ENCODE assay signal across 24 cellular contexts in genomic region chr19:39543477-39543857, GRCh38. TPM values are rescaled to one million over a fixed set of nuclear protein-coding genes. Genes with fewer than 3 reads are reported as not detected.
A peak's percentile ranks its signal among the peaks of the same experiment; 100 is the strongest.
DNase-seq lines count a peak whose midpoint lies in the region; ATAC-seq, FAIRE-seq and TF ChIP-seq lines count a peak whose summit lies in the region.
"Had no signal": no experiment of that assay in that cellular context is flagged by ENCODE, and none has a peak within 500 bp of the region (broad histone marks: within the 10 kb centered on the region; RNA-seq: fewer than 3 reads in every experiment).

No MANE protein-coding gene starts in this region.

- H2BK120ac ChIP-seq in trophoblast cell (ENCODE audit: insufficient read depth, low read length, poor library complexity): no peak overlapping the region

- POLR2A ChIA-PET in activated CD4-positive, alpha-beta T cell treated with anti-CD3 and anti-CD28 coated beads for 36 hours (lab: Charles Lee): interaction anchor here (1.0 kb wide), 1 partner anchor 108 kb away, joined by 4 read pairs; the partner anchor contains the start of gene RPS16
- POLR2A ChIA-PET in activated CD4-positive, alpha-beta T cell treated with anti-CD3 and anti-CD28 coated beads, Interleukin-2, amount 10 ng/mL, durations not matched to agents 7 days and 5 days (lab: Charles Lee): no interaction called here
- POLR2A ChIA-PET in MCF 10A (lab: Yijun Ruan, JAX): interaction anchor here (1.9 kb wide), 1 partner anchor 108 kb away, joined by 5 read pairs; the partner anchor contains the start of gene RPS16
- POLR2A ChIA-PET in PC-3 (lab: Charles Lee; ENCODE audit: unreplicated experiment): no interaction called here

- dilution Hi-C loops in mammary epithelial cell (cut with HindIII; ENCODE audit: low sequenced_read_pairs): loop anchor here (5.0 to 10.0 kb wide), 2 partner anchors 41 to 149 kb away; partner anchors contain the start of genes MED29 and PAF1

- no peak overlapping the region for H3K18ac ChIP-seq in trophoblast cell (ENCODE audit: low read length)

- H3K4me2 ChIP-seq in mammary epithelial cell (ENCODE audit: insufficient read depth, low read depth, low read length) (no peak overlapping the region), trophoblast cell (ENCODE audit: low read length) (no peak overlapping the region), PC-3 (ENCODE audit: low read length) (no peak overlapping the region)
- H3K4me2 ChIP-seq: PC-9 had no signal

- H4K8ac ChIP-seq in trophoblast cell (ENCODE audit: low read depth, low read length): no peak overlapping the region

- H3K9ac ChIP-seq in mammary epithelial cell (ENCODE audit: insufficient read depth, low read length) (no peak overlapping the region), trophoblast cell (ENCODE audit: low read length) (no peak overlapping the region), PC-3 (ENCODE audit: low read length) (no peak overlapping the region), kidney (ENCODE audit: low read length in 2 of 2) (no peak overlapping the region)

- H3K79me1 ChIP-seq in trophoblast cell (ENCODE audit: low read length): peaks cover 5% of the 10 kb centered on the region

- H2BK12ac ChIP-seq in trophoblast cell (ENCODE audit: low read length): no peak overlapping the region

- peaks cover 15% of the 10 kb centered on the region for H3K79me2 ChIP-seq in mammary epithelial cell (ENCODE audit: insufficient read depth, low read length)
- H3K79me2 ChIP-seq in trophoblast cell (ENCODE audit: control insufficient read depth, insufficient read depth, low read length, poor library complexity): peaks cover 2% of the 10 kb centered on the region
- H3K79me2 ChIP-seq in PC-3 (ENCODE audit: low read length): peaks cover 11% of the 10 kb centered on the region

- H3K4me1 Mint-ChIP-seq in activated CD4-positive, alpha-beta T cell treated with anti-CD3 and anti-CD28 coated beads for 36 hours: peaks cover 53% of the 10 kb centered on the region
- H3K4me1 Mint-ChIP-seq in activated CD4-positive, alpha-beta T cell treated with anti-CD3 and anti-CD28 coated beads, Interleukin-2, amount 10 ng/mL, durations not matched to agents 7 days and 5 days: peaks cover 65% of the 10 kb centered on the region
- peaks cover 8% of the 10 kb centered on the region for H3K4me1 Mint-ChIP-seq in MCF 10A (ENCODE audit: insufficient read depth, unreplicated experiment)

- H3K36me3 ChIP-seq in mammary epithelial cell (ENCODE audit: insufficient read depth, low read length) (no peaks in the 10 kb centered on the region), trophoblast cell (ENCODE audit: control insufficient read depth in 1 of 2, insufficient read depth in 2 of 2, low read length in 2 of 2) (no peaks in the 10 kb centered on the region), PC-3 (ENCODE audit: low read depth, low read length) (no peaks in the 10 kb centered on the region), kidney (ENCODE audit: control insufficient read depth in 1 of 2, insufficient read depth in 2 of 2, low read length in 2 of 2) (no peaks in the 10 kb centered on the region)

- H3K4me3 ChIP-seq in mammary epithelial cell (replicated peaks in 1 of 3; ENCODE audit: insufficient read depth in 1 of 3, low read depth in 2 of 3, low read length in 3 of 3) (no peak overlapping the region), trophoblast cell (ENCODE audit: low read depth, low read length) (no peak overlapping the region), PC-3 (ENCODE audit: low read length) (no peak overlapping the region), kidney (ENCODE audit: low read length in 2 of 2) (no peak overlapping the region)
- H3K4me3 ChIP-seq: PC-9 had no signal

- peaks cover under 1% of the 10 kb centered on the region for H3K36me3 Mint-ChIP-seq in activated CD4-positive, alpha-beta T cell treated with anti-CD3 and anti-CD28 coated beads for 36 hours (ENCODE audit: low read depth)
- H3K36me3 Mint-ChIP-seq in activated CD4-positive, alpha-beta T cell treated with anti-CD3 and anti-CD28 coated beads, Interleukin-2, amount 10 ng/mL, durations not matched to agents 7 days and 5 days (ENCODE audit: low read depth): peaks cover under 1% of the 10 kb centered on the region
- peaks cover under 1% of the 10 kb centered on the region for H3K36me3 Mint-ChIP-seq in MCF 10A (ENCODE audit: insufficient read depth, unreplicated experiment)

- 0% methylated on average over 1 of the region's 3 CpGs for whole genome bisulfite sequencing in mammary epithelial cell (ENCODE audit: low coverage, missing lambda C conversion rate)
- WGBS in trophoblast cell (ENCODE audit: extremely low coverage, insufficient coverage, insufficient read length): no CpG with 5 or more reads among the region's 3 CpGs

- in situ Hi-C loops in mammary epithelial cell (cut with MboI; ENCODE audit: low sequenced_read_pairs in 2 of 2): no loop called here

- no peak overlapping the region for H4K12ac ChIP-seq in trophoblast cell (ENCODE audit: low read depth, low read length)

- no peaks in the 10 kb centered on the region for H3K9me3 Mint-ChIP-seq in activated CD4-positive, alpha-beta T cell treated with anti-CD3 and anti-CD28 coated beads for 36 hours (ENCODE audit: low read depth)
- peaks cover 2% of the 10 kb centered on the region for H3K9me3 Mint-ChIP-seq in activated CD4-positive, alpha-beta T cell treated with anti-CD3 and anti-CD28 coated beads, Interleukin-2, amount 10 ng/mL, durations not matched to agents 7 days and 5 days
- H3K9me3 Mint-ChIP-seq in MCF 10A (ENCODE audit: unreplicated experiment): no peaks in the 10 kb centered on the region
- H3K9me3 Mint-ChIP-seq: H9 had no signal

- CTCF ChIA-PET in activated CD4-positive, alpha-beta T cell treated with anti-CD3 and anti-CD28 coated beads for 36 hours (lab: Charles Lee): interaction anchor here (1.2 to 3.7 kb wide), 6 partner anchors 8 to 129 kb away, joined by 3 to 25 read pairs (median 7); no protein-coding TSS in a partner anchor
- CTCF ChIA-PET in activated CD4-positive, alpha-beta T cell treated with anti-CD3 and anti-CD28 coated beads, Interleukin-2, amount 10 ng/mL, durations not matched to agents 7 days and 5 days (lab: Charles Lee): interaction anchor here (0.7 to 1.2 kb wide), 2 partner anchors 12 to 180 kb away, joined by 3 to 8 read pairs; no protein-coding TSS in a partner anchor
- CTCF ChIA-PET in mammary epithelial cell (lab: Charles Lee; ENCODE audit: low non-redundant PET): no interaction called here
- CTCF ChIA-PET in MCF 10A (lab: Yijun Ruan, JAX): interaction anchor here (1.8 to 4.9 kb wide), 2 partner anchors 103 to 129 kb away, joined by 10 to 44 read pairs; no protein-coding TSS in a partner anchor
- CTCF ChIA-PET in PC-3 (lab: Charles Lee): no interaction called here

- no peak overlapping the region for H3K14ac ChIP-seq in trophoblast cell (ENCODE audit: low read length)

- no peaks in the 10 kb centered on the region for H3K9me2 ChIP-seq in PC-3 (replicated peaks; ENCODE audit: low read length)

- no peaks in the 10 kb centered on the region for H3K27me3 Mint-ChIP-seq in activated CD4-positive, alpha-beta T cell treated with anti-CD3 and anti-CD28 coated beads for 36 hours
- H3K27me3 Mint-ChIP-seq in activated CD4-positive, alpha-beta T cell treated with anti-CD3 and anti-CD28 coated beads, Interleukin-2, amount 10 ng/mL, durations not matched to agents 7 days and 5 days: no peaks in the 10 kb centered on the region
- H3K27me3 Mint-ChIP-seq in MCF 10A (ENCODE audit: insufficient read depth, unreplicated experiment): no peaks in the 10 kb centered on the region

- H3K4me1 ChIP-seq in mammary epithelial cell (ENCODE audit: insufficient read depth, low read length) (peaks cover 33% of the 10 kb centered on the region), trophoblast cell (ENCODE audit: control insufficient read depth in 1 of 2, insufficient read depth in 2 of 2, low read length in 2 of 2) (no peaks in the 10 kb centered on the region), PC-3 (ENCODE audit: insufficient read depth, low read length) (peaks cover 11% of the 10 kb centered on the region), kidney (ENCODE audit: control insufficient read depth in 1 of 2, insufficient read depth in 1 of 2, low read depth in 1 of 2, low read length in 2 of 2) (peaks cover 3 to 4% of the 10 kb centered on the region in 2 donors)

- H3F3A ChIP-seq in PC-3 (ENCODE audit: low read length, unreplicated experiment): no peaks in the 10 kb centered on the region

- H4K20me1 ChIP-seq in mammary epithelial cell (ENCODE audit: insufficient read depth, low read length) (no peaks in the 10 kb centered on the region), PC-3 (ENCODE audit: low read length) (no peaks in the 10 kb centered on the region)

- H3K4ac ChIP-seq in trophoblast cell (ENCODE audit: low read depth, low read length): no peak overlapping the region

- H3K27me3 ChIP-seq in mammary epithelial cell (ENCODE audit: insufficient read depth, low read length): no peaks in the 10 kb centered on the region
- no peaks in the 10 kb centered on the region for H3K27me3 ChIP-seq in trophoblast cell (ENCODE audit: insufficient read depth, low read length)
- H3K27me3 ChIP-seq in PC-3 (ENCODE audit: low read length): no peaks in the 10 kb centered on the region

- H2BK5ac ChIP-seq in trophoblast cell (ENCODE audit: low read depth, low read length, poor library complexity): no peak overlapping the region

- H2AFZ ChIP-seq in mammary epithelial cell (ENCODE audit: low read depth, low read length) (peak overlapping the region; percentile 17), trophoblast cell (ENCODE audit: insufficient read depth, low read length, poor library complexity) (no peak overlapping the region), PC-3 (ENCODE audit: low read length) (no peak overlapping the region)
- H2AFZ ChIP-seq: PC-9 had no signal

- DNase-seq in activated CD4-positive, alpha-beta T cell treated with anti-CD3 and anti-CD28 coated beads for 36 hours: no peak
- no peak for DNase-seq in activated CD4-positive, alpha-beta T cell treated with anti-CD3 and anti-CD28 coated beads, Interleukin-2, amount 10 ng/mL, durations not matched to agents 7 days and 5 days
- DNase-seq in mammary epithelial cell (peak; percentile 90), MCF 10A (ENCODE audit: unreplicated experiment) (no peak), epithelial cell of prostate (ENCODE audit: low read depth, low spot score) (peak; percentile 87), trophoblast cell (peak; percentile 65 to 82), PC-3 (no peak), kidney (no peak)
- DNase-seq: COR-L47, DMS 273 treated with DMSO at 0.1 percent for 48 hours, H9, IMR-90, NCI-H1048, NCI-H1436, NCI-H1930, NCI-H524, PC-9 had no signal

- peak; percentile 13 for ATAC-seq in activated CD4-positive, alpha-beta T cell treated with anti-CD3 and anti-CD28 coated beads for 36 hours
- no peak for ATAC-seq in PC-3

- H4K91ac ChIP-seq in trophoblast cell (ENCODE audit: low read depth, low read length): no peak overlapping the region

- BruUV-seq in mammary epithelial cell (replicated peaks; lab: Mats Ljungman, UMichigan) (no TSS peak), MCF 10A (replicated peaks; lab: Mats Ljungman, UMichigan) (no TSS peak), PC-3 (replicated peaks; lab: Mats Ljungman, UMichigan) (no TSS peak)

- no peak overlapping the region for H3K4me3 Mint-ChIP-seq in activated CD4-positive, alpha-beta T cell treated with anti-CD3 and anti-CD28 coated beads for 36 hours
- no peak overlapping the region for H3K4me3 Mint-ChIP-seq in activated CD4-positive, alpha-beta T cell treated with anti-CD3 and anti-CD28 coated beads, Interleukin-2, amount 10 ng/mL, durations not matched to agents 7 days and 5 days
- no peak overlapping the region for H3K4me3 Mint-ChIP-seq in MCF 10A (ENCODE audit: unreplicated experiment)
- H3K4me3 Mint-ChIP-seq: CD14-positive monocyte, H9 had no signal

- H3K9me3 ChIP-seq in mammary epithelial cell (replicated peaks; ENCODE audit: insufficient read depth, low read length): no peaks in the 10 kb centered on the region
- H3K9me3 ChIP-seq in trophoblast cell (ENCODE audit: insufficient read depth, low read depth, low read length): no peaks in the 10 kb centered on the region
- no peaks in the 10 kb centered on the region for H3K9me3 ChIP-seq in PC-3 (ENCODE audit: low read length)
- H3K9me3 ChIP-seq in kidney (ENCODE audit: control insufficient read depth in 1 of 2, low read length in 2 of 2): no peaks in the 10 kb centered on the region

- FAIRE-seq in kidney (lab: Jason Lieb, UNC): no peak
- FAIRE-seq: G401.6, HTR-8/SVneo had no signal

- TF ChIP-seq CTCF in mammary epithelial cell (conservative IDR thresholded peaks at IDR 0.05 in 1 of 2, IDR thresholded peaks at IDR 0.05 in 1 of 2; ENCODE audit: extremely low read depth in 1 of 2, insufficient read depth in 1 of 2, low read depth in 1 of 2, low read length in 2 of 2): no peak
- no peak for TF ChIP-seq CTCF in MCF 10A (IDR thresholded peaks at IDR 0.05; ENCODE audit: unreplicated experiment)
- TF ChIP-seq CTCF in PC-3 (conservative IDR thresholded peaks at IDR 0.05; ENCODE audit: low read depth, low read length): no peak
- no peak for TF ChIP-seq CTCF in kidney (IDR thresholded peaks at IDR 0.05; ENCODE audit: borderline replicate concordance, extremely low read depth, insufficient read depth)

- no peak overlapping the region for H3K23ac ChIP-seq in trophoblast cell (ENCODE audit: low read length)

- peak overlapping the region; percentile 42 for H3K27ac ChIP-seq in mammary epithelial cell (ENCODE audit: insufficient read depth, low read depth, low read length)
- H3K27ac ChIP-seq in epithelial cell of prostate: peak overlapping the region; percentile 87
- no peak overlapping the region for H3K27ac ChIP-seq in trophoblast cell (ENCODE audit: low read depth, low read length)
- no peak overlapping the region for H3K27ac ChIP-seq in PC-3 (ENCODE audit: low read length)
- no peak overlapping the region for H3K27ac ChIP-seq in kidney (ENCODE audit: low read depth in 2 of 2, low read length in 2 of 2)
- H3K27ac ChIP-seq: 22Rv1, HL-60, PC-9 had no signal

- H3K27ac Mint-ChIP-seq in activated CD4-positive, alpha-beta T cell treated with anti-CD3 and anti-CD28 coated beads for 36 hours: peak overlapping the region; percentile 28
- H3K27ac Mint-ChIP-seq in activated CD4-positive, alpha-beta T cell treated with anti-CD3 and anti-CD28 coated beads, Interleukin-2, amount 10 ng/mL, durations not matched to agents 7 days and 5 days: no peak overlapping the region
- H3K27ac Mint-ChIP-seq in MCF 10A (ENCODE audit: low read depth, unreplicated experiment): no peak overlapping the region
- H3K27ac Mint-ChIP-seq: CD14-positive monocyte, H9 had no signal

- no peak overlapping the region for H2AK5ac ChIP-seq in trophoblast cell (ENCODE audit: low read length)

- intact Hi-C loops in activated CD4-positive, alpha-beta T cell treated with anti-CD3 and anti-CD28 coated beads for 36 hours (cut with DNase I, micrococcal nuclease): loop anchor here in 1 of 2 experiments (5.0 to 10.0 kb wide), 2 partner anchors 134 to 301 kb away; partner anchors contain the start of gene FBL
- intact Hi-C loops in mammary epithelial cell (cut with micrococcal nuclease) (loop anchor here (10.0 kb wide), 1 partner anchor 301 kb away; the partner anchor contains the start of gene FBL), MCF 10A (cut with micrococcal nuclease) (no loop called here), PC-3 (cut with micrococcal nuclease) (no loop called here), kidney (cut with DNase I) (no loop called here)

RNA-seq across cellular contexts. Expression of gene EID2, which starts 3.5 kb away (rescaled TPM):
- total RNA-seq in activated CD4-positive, alpha-beta T cell treated with anti-CD3 and anti-CD28 coated beads for 36 hours: 10 to 100 TPM in 1 of 2 experiments, 1 to 10 TPM in 1; 9.0 to 10.7 TPM
- total RNA-seq in activated CD4-positive, alpha-beta T cell treated with anti-CD3 and anti-CD28 coated beads, Interleukin-2, amount 10 ng/mL, durations not matched to agents 7 days and 5 days: 10 to 100 TPM; 17.2 to 20.3 TPM
- total RNA-seq in mammary epithelial cell: 10 to 100 TPM in 1 of 2 donors, 1 to 10 TPM in 1; 9.7 to 15.0 TPM
- polyA plus RNA-seq in mammary epithelial cell: 6.7 TPM
- 1.4 TPM for polyA minus RNA-seq in mammary epithelial cell
- total RNA-seq in MCF 10A (2022): 8.5 and 10.4 TPM in 2 replicates
- 12.8 and 13.5 TPM in 2 replicates for polyA plus RNA-seq in trophoblast cell (2013)
- 11.3 and 22.9 TPM in 2 replicates for total RNA-seq in PC-3 (2014; rRNA removed)
- 12.0 TPM for total RNA-seq in kidney
- 17.0 TPM for polyA plus RNA-seq in kidney (ENCODE audit: insufficient read depth, low read depth, low replicate concordance)

RNA-seq across cellular contexts. Expression of gene EID2B, which starts 10.8 kb away (rescaled TPM):
- 1 to 10 TPM; 1.4 to 3.5 TPM for total RNA-seq in activated CD4-positive, alpha-beta T cell treated with anti-CD3 and anti-CD28 coated beads for 36 hours
- 1 to 10 TPM; 3.4 to 5.1 TPM for total RNA-seq in activated CD4-positive, alpha-beta T cell treated with anti-CD3 and anti-CD28 coated beads, Interleukin-2, amount 10 ng/mL, durations not matched to agents 7 days and 5 days
- 1 to 10 TPM; 2.5 to 3.3 TPM for total RNA-seq in mammary epithelial cell
- polyA plus RNA-seq in mammary epithelial cell: 4.3 TPM
- polyA minus RNA-seq in mammary epithelial cell: 1.4 TPM
- 2.0 and 3.3 TPM in 2 replicates for total RNA-seq in MCF 10A (2022)
- polyA plus RNA-seq in trophoblast cell (2013): 0.85 and 0.93 TPM in 2 replicates
- total RNA-seq in PC-3 (2014; rRNA removed): 2.1 and 3.5 TPM in 2 replicates
- 3.3 TPM for total RNA-seq in kidney
- polyA plus RNA-seq in kidney (ENCODE audit: insufficient read depth, low read depth, low replicate concordance): 4.6 TPM

RNA-seq across cellular contexts. Expression of gene SELENOV, which starts 28.5 kb away (rescaled TPM):
- total RNA-seq in activated CD4-positive, alpha-beta T cell treated with anti-CD3 and anti-CD28 coated beads for 36 hours: not detected
- total RNA-seq in activated CD4-positive, alpha-beta T cell treated with anti-CD3 and anti-CD28 coated beads, Interleukin-2, amount 10 ng/mL, durations not matched to agents 7 days and 5 days: not detected
- total RNA-seq in mammary epithelial cell: not detected
- polyA plus RNA-seq in mammary epithelial cell: not detected
- not detected for polyA minus RNA-seq in mammary epithelial cell
- not detected in 2 replicates for total RNA-seq in MCF 10A (2022)
- 4.4 and 5.0 TPM in 2 replicates for polyA plus RNA-seq in trophoblast cell (2013)
- not detected in 2 replicates for total RNA-seq in PC-3 (2014; rRNA removed)
- not detected for total RNA-seq in kidney
- polyA plus RNA-seq in kidney (ENCODE audit: insufficient read depth, low read depth, low replicate concordance): not detected
- total RNA-seq: IMR-90, M059J, PC-9 had no signal
- polyA plus RNA-seq: AG04450, CD14-positive monocyte, IMR-90 had no signal

RNA-seq across cellular contexts. Expression of gene DLL3, which starts 44.7 kb away (rescaled TPM):
- total RNA-seq in activated CD4-positive, alpha-beta T cell treated with anti-CD3 and anti-CD28 coated beads for 36 hours: under 1 TPM; 0.72 to 0.94 TPM
- total RNA-seq in activated CD4-positive, alpha-beta T cell treated with anti-CD3 and anti-CD28 coated beads, Interleukin-2, amount 10 ng/mL, durations not matched to agents 7 days and 5 days: under 1 TPM in 1 of 2 experiments, not detected in 1; 0.35 TPM
- total RNA-seq in mammary epithelial cell (1 to 10 TPM in 1 of 2 donors, under 1 TPM in 1; 0.33 to 1.9 TPM), MCF 10A (2022) (0.56 and 0.68 TPM in 2 replicates), PC-3 (2014; rRNA removed) (7.2 and 8.7 TPM in 2 replicates), kidney (0.13 TPM)
- polyA plus RNA-seq in mammary epithelial cell (1.9 TPM), kidney (ENCODE audit: insufficient read depth, low read depth, low replicate concordance) (0.17 TPM)
- polyA minus RNA-seq in mammary epithelial cell: not detected
- 0.33 and 0.40 TPM in 2 replicates for polyA plus RNA-seq in trophoblast cell (2013)
- polyA plus RNA-seq: CD14-positive monocyte had no signal

RNA-seq across cellular contexts. Expression of gene LGALS13, which starts 58.9 kb away (rescaled TPM):
- not detected for total RNA-seq in activated CD4-positive, alpha-beta T cell treated with anti-CD3 and anti-CD28 coated beads for 36 hours
- not detected for total RNA-seq in activated CD4-positive, alpha-beta T cell treated with anti-CD3 and anti-CD28 coated beads, Interleukin-2, amount 10 ng/mL, durations not matched to agents 7 days and 5 days
- total RNA-seq in mammary epithelial cell (not detected), MCF 10A (2022) (not detected in 2 replicates), PC-3 (2014; rRNA removed) (not detected in 2 replicates), kidney (not detected)
- polyA plus RNA-seq in mammary epithelial cell (not detected), kidney (ENCODE audit: insufficient read depth, low read depth, low replicate concordance) (not detected)
- polyA minus RNA-seq in mammary epithelial cell: not detected
- polyA plus RNA-seq in trophoblast cell (2013): 10.9 and 11.7 TPM in 2 replicates
- total RNA-seq: H9, IMR-90, M059J, PC-9 had no signal
- polyA plus RNA-seq: AG04450, CD14-positive monocyte, IMR-90 had no signal

Comparison
In these comparisons a context has a peak if more than half of its experiments do, and no peak if none do; other contexts are left out.
1. DNase-seq: peak in mammary epithelial cell (single experiment), epithelial cell of prostate (single experiment) and trophoblast cell (2 of 2); none in activated CD4-positive, alpha-beta T cell treated with anti-CD3 and anti-CD28 coated beads for 36 hours (single experiment), activated CD4-positive, alpha-beta T cell treated with anti-CD3 and anti-CD28 coated beads, Interleukin-2, amount 10 ng/mL, durations not matched to agents 7 days and 5 days (single experiment), MCF 10A (single experiment), PC-3 (single experiment) and kidney (single experiment).
2. CTCF ChIA-PET loops: an anchor here in activated CD4-positive, alpha-beta T cell treated with anti-CD3 and anti-CD28 coated beads for 36 hours (1.2 to 3.7 kb wide), activated CD4-positive, alpha-beta T cell treated with anti-CD3 and anti-CD28 coated beads, Interleukin-2, amount 10 ng/mL, durations not matched to agents 7 days and 5 days (0.7 to 1.2 kb wide) and MCF 10A (1.8 to 4.9 kb wide); none called in mammary epithelial cell and PC-3.
3. POLR2A ChIA-PET loops: an anchor here in activated CD4-positive, alpha-beta T cell treated with anti-CD3 and anti-CD28 coated beads for 36 hours (1.0 kb wide) and MCF 10A (1.9 kb wide); none called in activated CD4-positive, alpha-beta T cell treated with anti-CD3 and anti-CD28 coated beads, Interleukin-2, amount 10 ng/mL, durations not matched to agents 7 days and 5 days and PC-3.
4. H3K27ac ChIP-seq: peak in mammary epithelial cell (single experiment) and epithelial cell of prostate (single experiment); none in trophoblast cell (single experiment), PC-3 (single experiment) and kidney (0 of 2).